Comparison of ENCODE assay signal across 15 cellular contexts in genomic region chr13:112791662-112792440, GRCh38.
A peak's percentile ranks its signal among the peaks of the same experiment; 100 is the strongest.
DNase-seq lines count a peak whose midpoint lies in the region; ATAC-seq and TF ChIP-seq lines count a peak whose summit lies in the region.
"Had no signal": no experiment of that assay in that cellular context is flagged by ENCODE, and none has a peak within 500 bp of the region (broad histone marks: within the 10 kb centered on the region; RNA-seq: fewer than 3 reads in every experiment).

No MANE protein-coding gene starts in this region.

- ATAC-seq in naive thymus-derived CD8-positive, alpha-beta T cell, result no peak
- no peak for ATAC-seq in stimulated activated naive CD8-positive, alpha-beta T cell treated with anti-CD3 and anti-CD28 coated beads, Interleukin-15, amount 100 ng/mL, for 72 hours

- peak overlapping the region in 1 of 10 donors; percentile 1 for H3K4me3 Mint-ChIP-seq in naive thymus-derived CD8-positive, alpha-beta T cell
- no peak overlapping the region for H3K4me3 Mint-ChIP-seq in CD4-positive, alpha-beta memory T cell
- no peak overlapping the region for H3K4me3 Mint-ChIP-seq in stimulated activated naive CD8-positive, alpha-beta T cell treated with anti-CD3 and anti-CD28 coated beads, Interleukin-15, amount 100 ng/mL, for 72 hours
- H3K4me3 Mint-ChIP-seq: activated CD4-positive, alpha-beta T cell treated with anti-CD3 and anti-CD28 coated beads, Interleukin-2, amount 10 ng/mL, durations not matched to agents 24 days and 14 days; brain had no signal

- no peaks in the 10 kb centered on the region for H3K9me3 ChIP-seq in CD4-positive, alpha-beta memory T cell (ENCODE audit: control insufficient read depth in 1 of 2, low read length in 2 of 2)
- no peaks in the 10 kb centered on the region for H3K9me3 ChIP-seq in transverse colon
- H3K9me3 ChIP-seq: sigmoid colon had no signal

- in situ Hi-C loops in transverse colon (cut with MboI; ENCODE audit: low pct_ligation_motif_present in 1 of 4, low pct_unique_long_range_greater_than_20kb in 1 of 4, low sequenced_read_pairs in 3 of 4), result no loop called here

- WGBS in transverse colon (ENCODE audit: low coverage in 1 of 2), 2 donors, result 82 to 95% methylated on average over 4 to 20 of the region's 20 CpGs

- DNase-seq in NCI-H1417 (lab: John Stamatoyannopoulos, UW) (peak; percentile 20 to 99 (median 53)), NCI-H1417 treated with DMSO at 0.1 percent for 48 hours (lab: John Stamatoyannopoulos, UW) (no peak), H7 (peak; percentile 47), SW480 (ENCODE audit: low spot score) (peak; percentile 89), transverse colon (no peak)
- DNase-seq in naive thymus-derived CD8-positive, alpha-beta T cell, result no peak
- no peak for DNase-seq in CD4-positive, alpha-beta memory T cell
- DNase-seq in stimulated activated naive CD8-positive, alpha-beta T cell treated with anti-CD3 and anti-CD28 coated beads, Interleukin-15, amount 100 ng/mL, for 72 hours, result no peak
- DNase-seq: activated CD4-positive, alpha-beta T cell treated with anti-CD3 and anti-CD28 coated beads, Interleukin-2, amount 10 ng/mL, durations not matched to agents 24 days and 14 days; NCI-H446 treated with DMSO at 0.1 percent for 48 hours; RPMI8226; sigmoid colon had no signal

- no peak for TF ChIP-seq POLR2A in transverse colon (IDR thresholded peaks at IDR 0.05)

- H3K4me3 ChIP-seq in H7 (ENCODE audit: insufficient read depth, low read depth, low read length) (no peak overlapping the region), transverse colon (no peak overlapping the region)
- H3K4me3 ChIP-seq in CD4-positive, alpha-beta memory T cell (ENCODE audit: low read length in 2 of 2), result no peak overlapping the region
- H3K4me3 ChIP-seq: sigmoid colon had no signal

- H3K36me3 ChIP-seq in H7 (replicated peaks; ENCODE audit: control insufficient read depth, insufficient read depth, low read length) (no peaks in the 10 kb centered on the region; the same call in 1 of the 2 replicates), transverse colon (no peaks in the 10 kb centered on the region)
- no peaks in the 10 kb centered on the region for H3K36me3 ChIP-seq in CD4-positive, alpha-beta memory T cell (ENCODE audit: insufficient read depth, low read length)

- H3K27ac Mint-ChIP-seq in naive thymus-derived CD8-positive, alpha-beta T cell, result peak overlapping the region in 6 of 10 donors; percentile 31 to 63 (median 54)
- H3K27ac Mint-ChIP-seq in CD4-positive, alpha-beta memory T cell, result peak overlapping the region in 1 of 7 donors; percentile 9
- peak overlapping the region in 1 of 2 donors; percentile 19 for H3K27ac Mint-ChIP-seq in stimulated activated naive CD8-positive, alpha-beta T cell treated with anti-CD3 and anti-CD28 coated beads, Interleukin-15, amount 100 ng/mL, for 72 hours
- H3K27ac Mint-ChIP-seq: activated CD4-positive, alpha-beta T cell treated with anti-CD3 and anti-CD28 coated beads, Interleukin-2, amount 10 ng/mL, durations not matched to agents 24 days and 14 days; activated T-helper 2 cell treated with anti-CD3 and anti-CD28 coated beads, Interferon-gamma antibody, Interleukin-2, Interleukin-4, amounts not matched to agents 10 μg/mL and 5 μg/mL and 100 μg/mL, durations not matched to agents 14 hours and 24 hours and 36 hours had no signal

- no peak for TF ChIP-seq CTCF in transverse colon (IDR thresholded peaks at IDR 0.05)

- peaks cover 0 to 12% (median 8%) of the 10 kb centered on the region in 4 donors for H3K4me1 Mint-ChIP-seq in naive thymus-derived CD8-positive, alpha-beta T cell
- H3K4me1 Mint-ChIP-seq in CD4-positive, alpha-beta memory T cell, result peaks cover 0 to 4% (median 0%) of the 10 kb centered on the region in 4 donors
- peaks cover 12% of the 10 kb centered on the region for H3K4me1 Mint-ChIP-seq in stimulated activated naive CD8-positive, alpha-beta T cell treated with anti-CD3 and anti-CD28 coated beads, Interleukin-15, amount 100 ng/mL, for 72 hours

- H3K27me3 ChIP-seq in H7 (ENCODE audit: control insufficient read depth, insufficient read depth, low read length), result no peaks in the 10 kb centered on the region
- H3K27me3 ChIP-seq in CD4-positive, alpha-beta memory T cell (ENCODE audit: insufficient read depth, low read length), result no peaks in the 10 kb centered on the region
- H3K27me3 ChIP-seq in transverse colon, result no peaks in the 10 kb centered on the region
- H3K27me3 ChIP-seq: sigmoid colon had no signal

- CTCF ChIA-PET in CD4-positive, alpha-beta memory T cell (lab: Charles Lee; ENCODE audit: partially characterized antibody), result no interaction called here

- H3K27me3 Mint-ChIP-seq in naive thymus-derived CD8-positive, alpha-beta T cell, result no peaks in the 10 kb centered on the region
- no peaks in the 10 kb centered on the region for H3K27me3 Mint-ChIP-seq in CD4-positive, alpha-beta memory T cell
- H3K27me3 Mint-ChIP-seq in stimulated activated naive CD8-positive, alpha-beta T cell treated with anti-CD3 and anti-CD28 coated beads, Interleukin-15, amount 100 ng/mL, for 72 hours, result no peaks in the 10 kb centered on the region
- H3K27me3 Mint-ChIP-seq: activated CD4-positive, alpha-beta T cell treated with anti-CD3 and anti-CD28 coated beads, Interleukin-2, amount 10 ng/mL, durations not matched to agents 24 days and 14 days; brain had no signal

- POLR2A ChIA-PET in naive thymus-derived CD8-positive, alpha-beta T cell (lab: Charles Lee), result no interaction called here
- POLR2A ChIA-PET in CD4-positive, alpha-beta memory T cell (lab: Charles Lee; ENCODE audit: partially characterized antibody), result no interaction called here

- no peaks in the 10 kb centered on the region for H3K4me1 ChIP-seq in CD4-positive, alpha-beta memory T cell (ENCODE audit: insufficient read depth, low read length)
- no peaks in the 10 kb centered on the region for H3K4me1 ChIP-seq in transverse colon
- H3K4me1 ChIP-seq: sigmoid colon had no signal

- no peak for TF ChIP-seq EP300 in transverse colon (IDR thresholded peaks at IDR 0.05; ENCODE audit: low read depth)

- intact Hi-C loops in CD4-positive, alpha-beta memory T cell (cut with micrococcal nuclease), result no loop called here
- intact Hi-C loops in transverse colon (cut with DNase I; ENCODE audit: low total_unique reads), result no loop called here

- H3K36me3 Mint-ChIP-seq in naive thymus-derived CD8-positive, alpha-beta T cell, result peaks cover 6 to 32% (median 24%) of the 10 kb centered on the region in 3 donors
- peaks cover 21 to 37% of the 10 kb centered on the region in 2 donors for H3K36me3 Mint-ChIP-seq in CD4-positive, alpha-beta memory T cell

- peaks cover 0 to 3% (median 0%) of the 10 kb centered on the region in 9 donors for H3K9me3 Mint-ChIP-seq in naive thymus-derived CD8-positive, alpha-beta T cell
- peaks cover 0 to 2% (median 0%) of the 10 kb centered on the region in 8 donors for H3K9me3 Mint-ChIP-seq in CD4-positive, alpha-beta memory T cell
- H3K9me3 Mint-ChIP-seq in stimulated activated naive CD8-positive, alpha-beta T cell treated with anti-CD3 and anti-CD28 coated beads, Interleukin-15, amount 100 ng/mL, for 72 hours, result peaks cover 4 to 6% of the 10 kb centered on the region in 2 donors
- H3K9me3 Mint-ChIP-seq: activated CD4-positive, alpha-beta T cell treated with anti-CD3 and anti-CD28 coated beads, Interleukin-2, amount 10 ng/mL, durations not matched to agents 24 days and 14 days had no signal

- no peak overlapping the region for H3K27ac ChIP-seq in CD4-positive, alpha-beta memory T cell (ENCODE audit: low read depth, low read length)
- no peak overlapping the region for H3K27ac ChIP-seq in transverse colon
- H3K27ac ChIP-seq: 22Rv1, sigmoid colon had no signal

Comparison
In these comparisons a context has a peak if more than half of its experiments do, and no peak if none do; other contexts are left out.
1. DNase-seq: peak in NCI-H1417 (3 of 3), H7 (single experiment) and SW480 (single experiment); none in NCI-H1417 treated with DMSO at 0.1 percent for 48 hours (single experiment), naive thymus-derived CD8-positive, alpha-beta T cell (0 of 10), CD4-positive, alpha-beta memory T cell (0 of 5), transverse colon (single experiment) and stimulated activated naive CD8-positive, alpha-beta T cell treated with anti-CD3 and anti-CD28 coated beads, Interleukin-15, amount 100 ng/mL, for 72 hours (0 of 2).